Comparison of ENCODE assay signal across 8 cellular contexts in the genomic region with DNA sequence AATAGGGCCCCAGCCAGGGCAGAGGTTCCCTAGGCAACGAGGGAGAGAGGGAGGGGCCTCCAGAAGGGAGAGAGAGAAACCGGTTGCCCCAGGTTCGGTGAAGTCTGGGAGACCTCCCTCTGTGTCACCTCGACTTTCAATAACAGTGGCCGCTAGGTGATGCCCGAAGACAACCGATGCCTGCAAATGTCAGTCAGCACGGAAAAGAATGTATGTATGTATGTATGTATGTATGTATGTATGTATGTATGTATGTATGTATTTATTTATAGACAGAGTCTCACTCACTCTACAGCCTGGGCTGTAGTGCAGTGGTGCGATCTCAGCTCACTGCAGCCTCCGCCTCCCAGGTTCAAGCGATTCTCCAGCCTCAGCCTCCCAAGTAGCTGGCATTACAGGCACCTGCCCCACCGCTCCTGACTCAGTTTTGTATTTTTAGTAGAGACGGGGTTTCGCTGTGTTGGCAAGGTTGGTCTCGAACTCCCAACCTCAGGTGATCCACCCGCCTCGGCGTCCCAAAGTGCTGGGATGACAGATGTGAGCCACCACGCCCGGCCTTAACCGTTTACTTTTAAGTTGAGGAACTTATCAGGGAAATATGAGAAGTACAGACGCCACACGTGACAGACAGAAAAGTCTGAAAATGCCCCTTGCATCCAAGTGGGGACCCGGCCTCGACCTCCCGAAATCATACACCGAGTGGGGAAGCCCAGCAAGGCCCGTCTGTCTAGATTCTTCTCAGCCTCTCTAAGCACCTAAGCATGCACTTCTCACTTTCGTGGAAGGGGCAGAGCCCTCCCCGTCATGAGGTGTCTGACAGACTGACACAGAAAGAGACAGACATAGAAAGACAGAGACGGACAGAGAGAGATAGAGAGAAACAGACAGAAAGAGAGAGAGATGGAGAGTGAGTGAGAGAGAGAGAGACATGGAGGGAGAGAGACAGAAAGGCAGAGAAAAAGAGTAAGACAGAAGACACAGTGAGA.
A peak's percentile ranks its signal among the peaks of the same experiment; 100 is the strongest.
DNase-seq lines count a peak whose midpoint lies in the region; ATAC-seq, FAIRE-seq and TF ChIP-seq lines count a peak whose summit lies in the region.
"Not testable (repeated sequence)": the region's sequence is repeated elsewhere in the genome, so short reads cannot be mapped to it uniquely, and the experiment has no call there.

No MANE protein-coding gene starts in this region.

- intact Hi-C loops in psoas muscle (cut with DNase I), result loop anchor here in 1 of 2 donors (10.0 kb wide), 1 partner anchor 1576 kb away; no protein-coding TSS in a partner anchor

- H3K36me3 ChIP-seq in keratinocyte (ENCODE audit: control insufficient read depth in 2 of 2, extremely low read depth in 1 of 2, insufficient read depth in 2 of 2, low read length in 2 of 2); psoas muscle (ENCODE audit: insufficient read depth in 1 of 2, low read depth in 1 of 2); thoracic aorta: not testable (repeated sequence)

- H3K9me3 ChIP-seq in T-helper 17 cell (ENCODE audit: control insufficient read depth, low read length, poor library complexity, severe bottlenecking); keratinocyte (ENCODE audit: control insufficient read depth, low read depth, low read length); psoas muscle; thoracic aorta: not testable (repeated sequence)

- H3K36me3 Mint-ChIP-seq in T-helper 17 cell (ENCODE audit: low read depth), result not testable (repeated sequence)

- H3K27ac Mint-ChIP-seq in T-helper 17 cell, result not testable (repeated sequence)

- H3K4me3 Mint-ChIP-seq in T-helper 17 cell, result not testable (repeated sequence)

- dilution Hi-C loops in keratinocyte (cut with MboI; ENCODE audit: extremely low pct_ligation_motif_present, low sequenced_read_pairs), result not testable (repeated sequence)

- WGBS in psoas muscle, 3 donors, result 29 to 38% (median 35%) methylated on average over 31 of the region's 31 CpGs

- peak; percentile 62 for ATAC-seq in T-helper 17 cell
- not testable (repeated sequence) for ATAC-seq in psoas muscle; thoracic aorta (ENCODE audit: insufficient number of reproducible peaks, low FRiP score, low read depth)

- not testable (repeated sequence) for H3K27ac ChIP-seq in epithelial cell of prostate; keratinocyte (ENCODE audit: control insufficient read depth, insufficient read depth, low read length); psoas muscle; thoracic aorta

- not testable (repeated sequence) for H3K4me1 ChIP-seq in keratinocyte (ENCODE audit: control insufficient read depth, extremely low read depth, insufficient read depth, low read length); psoas muscle; thoracic aorta (ENCODE audit: control insufficient read depth in 1 of 2, low read depth in 2 of 2)

- not testable (repeated sequence) for H3K9ac ChIP-seq in keratinocyte (ENCODE audit: control insufficient read depth, extremely low read depth, insufficient read depth, low read length)

- peak overlapping the region; percentile 32 for H3K4me2 ChIP-seq in keratinocyte (ENCODE audit: control insufficient read depth, extremely low read depth, insufficient read depth, low read depth, low read length)

- peak overlapping the region in 1 of 3 experiments; percentile 13 for H3K4me3 ChIP-seq in keratinocyte (ENCODE audit: control insufficient read depth in 2 of 3, extremely low read depth in 1 of 3, insufficient read depth in 2 of 3, low read depth in 1 of 3, low read length in 3 of 3)
- H3K4me3 ChIP-seq in psoas muscle, result peak overlapping the region; percentile 56
- peak overlapping the region; percentile 64 for H3K4me3 ChIP-seq in thoracic aorta

- not testable (repeated sequence) for FAIRE-seq in keratinocyte (lab: Jason Lieb, UNC)

- not testable (repeated sequence) for H3K4me1 Mint-ChIP-seq in T-helper 17 cell

- not testable (repeated sequence) for H3K27me3 ChIP-seq in keratinocyte (ENCODE audit: control insufficient read depth, extremely low read depth, insufficient read depth, low read length); thoracic aorta (replicated peaks; ENCODE audit: insufficient read depth)
- H3K27me3 ChIP-seq in psoas muscle (ENCODE audit: insufficient read depth in 3 of 3, low read length in 2 of 3), result peaks cover 0 to 20% (median 0%) of the 10 kb centered on the region in 3 donors

- not testable (repeated sequence) for H2AFZ ChIP-seq in keratinocyte (ENCODE audit: control insufficient read depth, low read length)

- TF ChIP-seq CTCF in keratinocyte (optimal IDR thresholded peaks at IDR 0.05 in 1 of 3, IDR thresholded peaks at IDR 0.05 in 1 of 3, conservative IDR thresholded peaks at IDR 0.05 in 1 of 3; ENCODE audit: extremely low read depth in 1 of 3, insufficient read depth in 2 of 3, low read length in 3 of 3) (peak; percentile 37 to 54 (median 46)), psoas muscle (IDR thresholded peaks at IDR 0.05) (peak; percentile 63), thoracic aorta (IDR thresholded peaks at IDR 0.05) (peak; percentile 45)

- peak; percentile 64 for DNase-seq in EL
- peak; percentile 65 for DNase-seq in HT1080 (ENCODE audit: low read depth)
- peak in 2 of 3 donors; percentile 29 to 33 for DNase-seq in T-helper 17 cell
- peak; percentile 49 for DNase-seq in activated naive CD4-positive, alpha-beta T cell treated with Interleukin-2 at 50 U/mL for 16 hours
- DNase-seq in epithelial cell of prostate (ENCODE audit: low read depth, low spot score), result peak; percentile 51
- DNase-seq in keratinocyte (ENCODE audit: low read depth, low spot score), result peak; percentile 63
- not testable (repeated sequence) for DNase-seq in psoas muscle; thoracic aorta (ENCODE audit: low spot score)

- H3K9me1 ChIP-seq in keratinocyte (ENCODE audit: control insufficient read depth, extremely low read depth, insufficient read depth, low read length), result not testable (repeated sequence)

- H4K20me1 ChIP-seq in keratinocyte (ENCODE audit: control insufficient read depth, extremely low read depth, insufficient read depth, low read length), result not testable (repeated sequence)

- H3K27me3 Mint-ChIP-seq in T-helper 17 cell, result not testable (repeated sequence)

- not testable (repeated sequence) for H3K79me2 ChIP-seq in keratinocyte (ENCODE audit: control insufficient read depth, insufficient read depth, low read length)
